ENCODE assay signal across 6 cellular contexts in genomic region chr1:43936470-43937151, GRCh38. TPM values are rescaled to one million over a fixed set of nuclear protein-coding genes. Genes with fewer than 3 reads are reported as not detected.
DNase-seq lines count a peak whose midpoint lies in the region; ATAC-seq and TF ChIP-seq lines count a peak whose summit lies in the region.

No MANE protein-coding gene starts in this region.

- CTCF ChIA-PET in activated CD8-positive, alpha-beta T cell treated with anti-CD3 and anti-CD28 coated beads, Interleukin-2, amount 10 ng/mL, durations not matched to agents 7 days and 5 days (lab: Charles Lee), result interaction anchor here (1.1 to 11.3 kb wide), 4 partner anchors 10 to 171 kb away, joined by 3 to 506 read pairs (median 98); partner anchors contain the start of gene IPO13

- peak; percentile 47 for ATAC-seq in activated CD8-positive, alpha-beta T cell treated with anti-CD3 and anti-CD28 coated beads, Interleukin-2, amount 10 ng/mL, durations not matched to agents 7 days and 5 days
- ATAC-seq in left lobe of liver, result peak; percentile 54
- ATAC-seq in GM19463 (IDR thresholded peaks at IDR 0.05; ENCODE audit: unreplicated experiment), result no peak
- no peak for ATAC-seq in HG03342 (IDR thresholded peaks at IDR 0.05; ENCODE audit: unreplicated experiment)

- peaks cover 4% of the 10 kb centered on the region for H3K36me3 Mint-ChIP-seq in activated CD8-positive, alpha-beta T cell treated with anti-CD3 and anti-CD28 coated beads, Interleukin-2, amount 10 ng/mL, durations not matched to agents 7 days and 5 days (ENCODE audit: low read depth)

- POLR2A ChIA-PET in activated CD8-positive, alpha-beta T cell treated with anti-CD3 and anti-CD28 coated beads, Interleukin-2, amount 10 ng/mL, durations not matched to agents 7 days and 5 days (lab: Charles Lee), result no interaction called here

- H3K4me1 Mint-ChIP-seq in activated CD8-positive, alpha-beta T cell treated with anti-CD3 and anti-CD28 coated beads, Interleukin-2, amount 10 ng/mL, durations not matched to agents 7 days and 5 days (ENCODE audit: low read depth), result peaks cover 23% of the 10 kb centered on the region

- peak; percentile 72 for DNase-seq in GM20000 (ENCODE audit: low spot score)
- DNase-seq in activated CD8-positive, alpha-beta T cell treated with anti-CD3 and anti-CD28 coated beads, Interleukin-2, amount 10 ng/mL, durations not matched to agents 7 days and 5 days, result peak; percentile 36
- DNase-seq in left lobe of liver (ENCODE audit: low spot score), result no peak
- no peak for DNase-seq in KBM-7

- H3K9me3 Mint-ChIP-seq in activated CD8-positive, alpha-beta T cell treated with anti-CD3 and anti-CD28 coated beads, Interleukin-2, amount 10 ng/mL, durations not matched to agents 7 days and 5 days (ENCODE audit: insufficient read depth), result no peaks in the 10 kb centered on the region

- peaks cover 20% of the 10 kb centered on the region for H3K27me3 Mint-ChIP-seq in activated CD8-positive, alpha-beta T cell treated with anti-CD3 and anti-CD28 coated beads, Interleukin-2, amount 10 ng/mL, durations not matched to agents 7 days and 5 days (ENCODE audit: low read depth)

- peak overlapping the region; percentile 46 for H3K4me3 Mint-ChIP-seq in activated CD8-positive, alpha-beta T cell treated with anti-CD3 and anti-CD28 coated beads, Interleukin-2, amount 10 ng/mL, durations not matched to agents 7 days and 5 days

- H3K27ac Mint-ChIP-seq in activated CD8-positive, alpha-beta T cell treated with anti-CD3 and anti-CD28 coated beads, Interleukin-2, amount 10 ng/mL, durations not matched to agents 7 days and 5 days, result no peak overlapping the region

- in situ Hi-C loops in KBM-7 (cut with MboI; ENCODE audit: low pct_unique_long_range_greater_than_20kb, low sequenced_read_pairs), result loop anchor here (10.0 kb wide), 1 partner anchor 182 kb away; no protein-coding TSS in a partner anchor

- no peak for TF ChIP-seq CTCF in GM20000 (IDR thresholded peaks at IDR 0.05; ENCODE audit: extremely low read depth, missing control alignments)

RNA-seq across cellular contexts. Expression of gene ARTN, which starts 3.0 kb away (rescaled TPM):
- total RNA-seq in activated CD8-positive, alpha-beta T cell treated with anti-CD3 and anti-CD28 coated beads, Interleukin-2, amount 10 ng/mL, durations not matched to agents 7 days and 5 days, result under 1 TPM; 0.23 to 0.68 TPM
- total RNA-seq in left lobe of liver, result 0.58 TPM

RNA-seq across cellular contexts. Expression of gene IPO13, which starts 10.1 kb away (rescaled TPM):
- 10 to 100 TPM; 23.7 to 24.5 TPM for total RNA-seq in activated CD8-positive, alpha-beta T cell treated with anti-CD3 and anti-CD28 coated beads, Interleukin-2, amount 10 ng/mL, durations not matched to agents 7 days and 5 days
- 17.0 TPM for total RNA-seq in left lobe of liver

RNA-seq across cellular contexts. Expression of gene DPH2, which starts 33.2 kb away (rescaled TPM):
- total RNA-seq in activated CD8-positive, alpha-beta T cell treated with anti-CD3 and anti-CD28 coated beads, Interleukin-2, amount 10 ng/mL, durations not matched to agents 7 days and 5 days, result 10 to 100 TPM; 32.4 to 32.9 TPM
- total RNA-seq in left lobe of liver, result 9.5 TPM

RNA-seq across cellular contexts. Expression of gene ATP6V0B, which starts 38.1 kb away (rescaled TPM):
- total RNA-seq in activated CD8-positive, alpha-beta T cell treated with anti-CD3 and anti-CD28 coated beads, Interleukin-2, amount 10 ng/mL, durations not matched to agents 7 days and 5 days, result 100 to 1,000 TPM; 116 to 117 TPM
- 70.5 TPM for total RNA-seq in left lobe of liver

RNA-seq across cellular contexts. Expression of gene B4GALT2, which starts 42.4 kb away (rescaled TPM):
- total RNA-seq in activated CD8-positive, alpha-beta T cell treated with anti-CD3 and anti-CD28 coated beads, Interleukin-2, amount 10 ng/mL, durations not matched to agents 7 days and 5 days, result 10 to 100 TPM; 20.1 to 20.2 TPM
- total RNA-seq in left lobe of liver, result 20.6 TPM

Comparison
In these comparisons a context has a peak if more than half of its experiments do, and no peak if none do; other contexts are left out.
1. DNase-seq: peak in GM20000 (single experiment) and activated CD8-positive, alpha-beta T cell treated with anti-CD3 and anti-CD28 coated beads, Interleukin-2, amount 10 ng/mL, durations not matched to agents 7 days and 5 days (single experiment); none in left lobe of liver (single experiment) and KBM-7 (single experiment).
2. ATAC-seq: peak in activated CD8-positive, alpha-beta T cell treated with anti-CD3 and anti-CD28 coated beads, Interleukin-2, amount 10 ng/mL, durations not matched to agents 7 days and 5 days (single experiment) and left lobe of liver (single experiment); none in GM19463 (single experiment) and HG03342 (single experiment).